In genomic region chr6:113588646-113589045, GRCh38 we compare ENCODE assay signal across 2 cellular contexts.
TF ChIP-seq lines count a peak whose summit lies in the region.

No MANE protein-coding gene starts in this region.

TF ChIP-seq in GM23338, 12 proteins besides CTCF, POLR2A, EP300 and RAD21:
- TF ChIP-seq ZNF331 (CRISPR knock-in tag; IDR thresholded peaks at IDR 0.05; ENCODE audit: low read depth) (no peak), REST (IDR thresholded peaks at IDR 0.05; ENCODE audit: unreplicated experiment) (no peak), EZH2phosphoT487 (IDR thresholded peaks at IDR 0.05; ENCODE audit: unreplicated experiment) (no peak), ZNF114 (CRISPR knock-in tag; IDR thresholded peaks at IDR 0.05) (no peak), JUNB (IDR thresholded peaks at IDR 0.05; ENCODE audit: unreplicated experiment) (no peak), STAT1 (IDR thresholded peaks at IDR 0.05; ENCODE audit: unreplicated experiment) (no peak)
TF ChIP-seq in GM23338: peak in this region for 0.

TF ChIP-seq in H1, 55 proteins besides CTCF, POLR2A, EP300 and RAD21 (continued from another document):
- TF ChIP-seq NRF1 (IDR thresholded peaks at IDR 0.05; ENCODE audit: low read depth, low read length): no peak
- TF ChIP-seq POU5F1 (IDR thresholded peaks at IDR 0.05; ENCODE audit: low read depth, low read length): no peak
- TF ChIP-seq RBBP5 (IDR thresholded peaks at IDR 0.05; ENCODE audit: borderline replicate concordance, low read depth, low read length): no peak
- TF ChIP-seq KDM5A (IDR thresholded peaks at IDR 0.05; ENCODE audit: low read length): no peak
- no peak for TF ChIP-seq ZNF274 (IDR thresholded peaks at IDR 0.05; ENCODE audit: borderline replicate concordance, extremely low read depth, low read length)
- TF ChIP-seq TAF1 (IDR thresholded peaks at IDR 0.05; ENCODE audit: low read depth, low read length): no peak
- no peak for TF ChIP-seq CHD1 (IDR thresholded peaks at IDR 0.05; ENCODE audit: low read depth, low read length)
- no peak for TF ChIP-seq RNF2 (IDR thresholded peaks at IDR 0.05; ENCODE audit: borderline replicate concordance, low read depth, low read length, missing control alignments, poor library complexity, severe bottlenecking)
- TF ChIP-seq NANOG (IDR thresholded peaks at IDR 0.05; ENCODE audit: insufficient read depth, low read depth, low read length, poor library complexity, severe bottlenecking): no peak
- TF ChIP-seq BACH1 (IDR thresholded peaks at IDR 0.05; ENCODE audit: low read length): no peak
TF ChIP-seq in H1: peak in this region for 0.
